ENCODE assay signal across 8 cellular contexts in the genomic region with DNA sequence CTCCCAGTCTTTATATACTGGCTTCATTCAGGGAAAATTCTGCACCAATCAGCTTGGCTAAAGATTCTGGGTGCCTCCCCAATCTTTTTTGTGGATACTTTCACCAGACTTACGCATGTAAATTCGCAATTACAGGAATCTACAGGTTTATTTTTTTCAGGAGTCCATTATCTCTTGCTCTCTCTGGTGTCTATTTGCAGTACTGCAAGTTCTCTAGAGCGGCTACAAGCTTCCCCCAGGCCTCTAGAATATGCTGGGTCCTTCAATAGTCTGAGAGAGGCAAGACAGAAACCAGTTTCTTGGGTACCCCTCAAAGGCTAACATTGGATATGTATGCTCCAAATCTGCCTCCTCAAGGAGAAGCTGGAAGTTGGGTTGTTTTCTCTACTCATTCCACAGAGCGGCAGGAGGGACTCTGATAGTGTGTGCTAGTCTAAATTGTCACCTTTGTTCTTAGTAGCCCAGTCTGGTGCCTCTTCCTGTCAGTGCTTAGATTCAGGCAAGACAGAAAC. TPM values are rescaled to one million over a fixed set of nuclear protein-coding genes. Genes with fewer than 3 reads are reported as not detected.
DNase-seq lines count a peak whose midpoint lies in the region; ATAC-seq lines count a peak whose summit lies in the region.

No MANE protein-coding gene starts in this region.

- no peak overlapping the region for H3K4me3 Mint-ChIP-seq in activated T-helper 1 cell treated with anti-CD3 and anti-CD28 coated beads, Interleukin-12 subunit alpha, Interleukin-12 subunit beta, Interleukin-2, Interleukin-4 antibody, amounts not matched to agents 30 ng/mL and 10 ng/mL and 1 ng/mL, durations not matched to agents 14 hours and 24 hours and 36 hours

- ATAC-seq in HG03439 (IDR thresholded peaks at IDR 0.05; ENCODE audit: unreplicated experiment), result no peak
- ATAC-seq in HG03457 (IDR thresholded peaks at IDR 0.05; ENCODE audit: unreplicated experiment), result no peak

- peak; percentile 37 for DNase-seq in activated CD4-positive, alpha-beta T cell treated with anti-CD3 and anti-CD28 coated beads for 48 hours
- DNase-seq in activated CD4-positive, alpha-beta T cell treated with anti-CD3 and anti-CD28 coated beads for 1 hour, result no peak
- DNase-seq in NAMALWA (ENCODE audit: low spot score) (peak; percentile 57), left kidney (ENCODE audit: low read depth, low spot score) (peak; percentile 50), GM19240 (ENCODE audit: insufficient read length, low spot score) (no peak)
- no peak for DNase-seq in activated T-helper 1 cell treated with anti-CD3 and anti-CD28 coated beads, Interleukin-12 subunit alpha, Interleukin-12 subunit beta, Interleukin-2, Interleukin-4 antibody, amounts not matched to agents 30 ng/mL and 10 ng/mL and 1 ng/mL, durations not matched to agents 14 hours and 24 hours and 36 hours (ENCODE audit: low spot score)

- intact Hi-C loops in activated T-helper 1 cell treated with anti-CD3 and anti-CD28 coated beads, Interleukin-12 subunit alpha, Interleukin-12 subunit beta, Interleukin-2, Interleukin-4 antibody, amounts not matched to agents 30 ng/mL and 10 ng/mL and 1 ng/mL, durations not matched to agents 14 hours and 24 hours and 36 hours (cut with micrococcal nuclease), result loop anchor here (1.0 to 2.0 kb wide), 4 partner anchors 21 to 155 kb away; no protein-coding TSS in a partner anchor

- peaks cover 27% of the 10 kb centered on the region for H3K4me1 Mint-ChIP-seq in activated T-helper 1 cell treated with anti-CD3 and anti-CD28 coated beads, Interleukin-12 subunit alpha, Interleukin-12 subunit beta, Interleukin-2, Interleukin-4 antibody, amounts not matched to agents 30 ng/mL and 10 ng/mL and 1 ng/mL, durations not matched to agents 14 hours and 24 hours and 36 hours (ENCODE audit: low read depth)

- peaks cover 4% of the 10 kb centered on the region for H3K27me3 Mint-ChIP-seq in activated T-helper 1 cell treated with anti-CD3 and anti-CD28 coated beads, Interleukin-12 subunit alpha, Interleukin-12 subunit beta, Interleukin-2, Interleukin-4 antibody, amounts not matched to agents 30 ng/mL and 10 ng/mL and 1 ng/mL, durations not matched to agents 14 hours and 24 hours and 36 hours (ENCODE audit: insufficient read depth)

- no peaks in the 10 kb centered on the region for H3K9me3 Mint-ChIP-seq in activated T-helper 1 cell treated with anti-CD3 and anti-CD28 coated beads, Interleukin-12 subunit alpha, Interleukin-12 subunit beta, Interleukin-2, Interleukin-4 antibody, amounts not matched to agents 30 ng/mL and 10 ng/mL and 1 ng/mL, durations not matched to agents 14 hours and 24 hours and 36 hours

- no peaks in the 10 kb centered on the region for H3K36me3 Mint-ChIP-seq in activated T-helper 1 cell treated with anti-CD3 and anti-CD28 coated beads, Interleukin-12 subunit alpha, Interleukin-12 subunit beta, Interleukin-2, Interleukin-4 antibody, amounts not matched to agents 30 ng/mL and 10 ng/mL and 1 ng/mL, durations not matched to agents 14 hours and 24 hours and 36 hours (ENCODE audit: low read depth)

- peak overlapping the region; percentile 20 for H3K27ac Mint-ChIP-seq in activated T-helper 1 cell treated with anti-CD3 and anti-CD28 coated beads, Interleukin-12 subunit alpha, Interleukin-12 subunit beta, Interleukin-2, Interleukin-4 antibody, amounts not matched to agents 30 ng/mL and 10 ng/mL and 1 ng/mL, durations not matched to agents 14 hours and 24 hours and 36 hours

RNA-seq across cellular contexts. Expression of gene SUN5, which starts 58.5 kb away (rescaled TPM):
- total RNA-seq in activated T-helper 1 cell treated with anti-CD3 and anti-CD28 coated beads, Interleukin-12 subunit alpha, Interleukin-12 subunit beta, Interleukin-2, Interleukin-4 antibody, amounts not matched to agents 30 ng/mL and 10 ng/mL and 1 ng/mL, durations not matched to agents 14 hours and 24 hours and 36 hours, result not detected in 2 replicates

Comparison
In these comparisons a context has a peak if more than half of its experiments do, and no peak if none do; other contexts are left out.
1. DNase-seq: peak in activated CD4-positive, alpha-beta T cell treated with anti-CD3 and anti-CD28 coated beads for 48 hours (single experiment), NAMALWA (single experiment) and left kidney (single experiment); none in activated CD4-positive, alpha-beta T cell treated with anti-CD3 and anti-CD28 coated beads for 1 hour (single experiment), activated T-helper 1 cell treated with anti-CD3 and anti-CD28 coated beads, Interleukin-12 subunit alpha, Interleukin-12 subunit beta, Interleukin-2, Interleukin-4 antibody, amounts not matched to agents 30 ng/mL and 10 ng/mL and 1 ng/mL, durations not matched to agents 14 hours and 24 hours and 36 hours (single experiment) and GM19240 (single experiment).